ENCODE assay signal across 23 cellular contexts in genomic region chr1:218646288-218646687, GRCh38.
"Had no signal": no experiment of that assay in that cellular context is flagged by ENCODE, and none has a peak within 500 bp of the region (broad histone marks: within the 10 kb centered on the region; RNA-seq: fewer than 3 reads in every experiment).

No MANE protein-coding gene starts in this region.

- H3K4me1 ChIP-seq: gastrocnemius medialis, spleen, uterus had no signal

- H3K27me3 ChIP-seq: esophagus squamous epithelium, gastrocnemius medialis, spleen, tibial artery, uterus had no signal

- H3K4me1 Mint-ChIP-seq: activated naive CD8-positive, alpha-beta T cell treated with anti-CD3 and anti-CD28 coated beads, Interleukin-2, amount 10 ng/mL, durations not matched to agents 7 days and 5 days; endodermal cell; memory B cell had no signal

- H3K36me3 ChIP-seq: esophagus squamous epithelium, gastrocnemius medialis, spleen, tibial artery, uterus had no signal

- H3K36me3 Mint-ChIP-seq: activated naive CD8-positive, alpha-beta T cell treated with anti-CD3 and anti-CD28 coated beads, Interleukin-2, amount 10 ng/mL, durations not matched to agents 7 days and 5 days; memory B cell had no signal

- H3K27me3 Mint-ChIP-seq: memory B cell had no signal

- H3K4me3 Mint-ChIP-seq: activated naive CD4-positive, alpha-beta T cell treated with anti-CD3 and anti-CD28 coated beads for 36 hours; activated naive CD8-positive, alpha-beta T cell treated with anti-CD3 and anti-CD28 coated beads, Interleukin-2, amount 10 ng/mL, durations not matched to agents 7 days and 5 days; endodermal cell; memory B cell; nephron; T-helper 1 cell treated with Interleukin-12 subunit alpha and Interleukin-12 subunit beta and Interleukin-4 antibody, amounts not matched to agents 30 μg/mL and 1 μg/mL, for 36 hours had no signal

- H3K9me3 ChIP-seq: esophagus squamous epithelium, gastrocnemius medialis, tibial artery, uterus had no signal

- H3K9me3 Mint-ChIP-seq: activated naive CD4-positive, alpha-beta T cell treated with anti-CD3 and anti-CD28 coated beads for 36 hours; memory B cell; T-helper 1 cell treated with Interleukin-12 subunit alpha and Interleukin-12 subunit beta and Interleukin-4 antibody, amounts not matched to agents 30 μg/mL and 1 μg/mL, for 36 hours had no signal

- H3K4me3 ChIP-seq: coronary artery, esophagus squamous epithelium, gastrocnemius medialis, spleen, tibial artery, uterus had no signal

- DNase-seq: activated CD4-positive, alpha-beta T cell treated with anti-CD3 and anti-CD28 coated beads for 4 hours; activated CD4-positive, alpha-beta T cell treated with anti-CD3 and anti-CD28 coated beads, Interleukin-2, amount 50 U/mL, for 48 hours; activated CD4-positive, CD25-positive, alpha-beta regulatory T cell; activated effector memory CD4-positive, alpha-beta T cell treated with Interleukin-2 at 50 U/mL for 16 hours; activated naive CD4-positive, alpha-beta T cell treated with anti-CD3 and anti-CD28 coated beads for 36 hours; activated naive CD8-positive, alpha-beta T cell treated with anti-CD3 and anti-CD28 coated beads, Interleukin-2, amount 10 ng/mL, durations not matched to agents 7 days and 5 days; activated T-cell treated with anti-CD3 and anti-CD28 coated beads, Interleukin-2, amount 50 U/mL, for 48 hours; amniotic stem cell; cerebellar nuclear complex; endodermal cell; esophagus squamous epithelium; gastrocnemius medialis; hypothalamus; nucleus accumbens; spleen; stimulated activated CD4-positive, alpha-beta T cell treated with anti-CD3 and anti-CD28 coated beads, Interleukin-4, amount 100 ng/mL, for 1 hour; stimulated activated naive CD4-positive, alpha-beta T cell treated with Interleukin-2 at 50 U/mL for 16 hours; tibial artery; uterus had no signal

- H3K27ac ChIP-seq: coronary artery, esophagus squamous epithelium, gastrocnemius medialis, spleen, tibial artery, uterus had no signal

- H3K27ac Mint-ChIP-seq: activated naive CD4-positive, alpha-beta T cell treated with anti-CD3 and anti-CD28 coated beads for 36 hours; activated naive CD8-positive, alpha-beta T cell treated with anti-CD3 and anti-CD28 coated beads, Interleukin-2, amount 10 ng/mL, durations not matched to agents 7 days and 5 days; endodermal cell; memory B cell; nephron; T-helper 1 cell treated with Interleukin-12 subunit alpha and Interleukin-12 subunit beta and Interleukin-4 antibody, amounts not matched to agents 30 μg/mL and 1 μg/mL, for 36 hours had no signal

- ATAC-seq: gastrocnemius medialis had no signal
